Comparison of ENCODE assay signal across 9 cellular contexts in genomic region chr2:21043744-21044532, GRCh38. TPM values are rescaled to one million over a fixed set of nuclear protein-coding genes. Genes with fewer than 3 reads are reported as not detected.
A peak's percentile ranks its signal among the peaks of the same experiment; 100 is the strongest.
DNase-seq lines count a peak whose midpoint lies in the region; ATAC-seq and TF ChIP-seq lines count a peak whose summit lies in the region.
"Had no signal": no experiment of that assay in that cellular context is flagged by ENCODE, and none has a peak within 500 bp of the region (broad histone marks: within the 10 kb centered on the region; RNA-seq: fewer than 3 reads in every experiment).

Gene APOB, minus strand, starts transcription at chr2:21044073. Its CDS starts 128 bp downstream, at chr2:21043945.

- no peak for ATAC-seq in SK-N-SH treated with all-trans-retinoic acid at 6 μM for 48 hours
- ATAC-seq in GM18907 (IDR thresholded peaks at IDR 0.05; ENCODE audit: unreplicated experiment), result no peak
- no peak for ATAC-seq in HG03378 (IDR thresholded peaks at IDR 0.05; ENCODE audit: unreplicated experiment)

- in situ Hi-C loops in KBM-7 (cut with MboI; ENCODE audit: low pct_unique_long_range_greater_than_20kb, low sequenced_read_pairs), result loop anchor here (10.0 kb wide), 1 partner anchor 71 kb away; no protein-coding TSS in a partner anchor

- peak; percentile 27 for DNase-seq in SK-N-SH
- peak; percentile 77 for DNase-seq in ecto neural progenitor cell (ENCODE audit: low spot score)
- DNase-seq in mesendoderm, result peak; percentile 75
- peak in 1 of 2 donors; percentile 70 for DNase-seq in tibial artery
- DNase-seq in KBM-7, result no peak
- DNase-seq: stimulated activated CD4-positive, alpha-beta T cell treated with anti-CD3 and anti-CD28 coated beads, Interleukin-12 subunit alpha, Interleukin-12 subunit beta, amount 100 ng/mL, for 4 hours had no signal

- no peak within 1 kb of the TSS for H3K18ac ChIP-seq in mesendoderm (ENCODE audit: low read length)

- no peaks in the 10 kb centered on the region for H3K79me1 ChIP-seq in mesendoderm (ENCODE audit: low read length)

- peak within 1 kb of the TSS; percentile 71 for H3K56ac ChIP-seq in mesendoderm (ENCODE audit: low read length)

- TF ChIP-seq CTCF in SK-N-SH (IDR thresholded peaks at IDR 0.05) (no peak), tibial artery (IDR thresholded peaks at IDR 0.05) (no peak)

- H4K8ac ChIP-seq in mesendoderm (ENCODE audit: low read depth, low read length), result no peak within 1 kb of the TSS

- no peak within 1 kb of the TSS for H3K4ac ChIP-seq in mesendoderm (ENCODE audit: low read depth, low read length)

- CTCF ChIA-PET in SK-N-SH (lab: Yijun Ruan, JAX), result interaction anchor here (0.6 to 9.3 kb wide), 24 partner anchors 10 to 629 kb away, joined by 3 to 315 read pairs (median 8); partner anchors contain the start of gene TDRD15

- H3K9ac ChIP-seq in SK-N-SH (no peak within 1 kb of the TSS), mesendoderm (ENCODE audit: low read length) (peak within 1 kb of the TSS; percentile 14)

- no peaks in the 10 kb centered on the region for H3K9me2 ChIP-seq in SK-N-SH

- H3K4me2 ChIP-seq in SK-N-SH, result no peak within 1 kb of the TSS
- H3K4me2 ChIP-seq in mesendoderm (ENCODE audit: low read length), result peak within 1 kb of the TSS; percentile 70

- no peak within 1 kb of the TSS for H2AK5ac ChIP-seq in mesendoderm (ENCODE audit: low read length)

- H4K5ac ChIP-seq in mesendoderm (ENCODE audit: low read length), result no peak within 1 kb of the TSS

- WGBS in SK-N-SH (ENCODE audit: low lambda C conversion rate), result 75% methylated on average over 18 of the region's 51 CpGs
- WGBS in mesendoderm (ENCODE audit: extremely low coverage, insufficient coverage, low lambda C conversion rate), result no CpG with 5 or more reads among the region's 51 CpGs

- intact Hi-C loops in tibial artery (cut with DNase I; ENCODE audit: low total_unique reads), result loop anchor here (2.0 to 10.0 kb wide), 3 partner anchors 75 to 379 kb away; partner anchors contain the start of gene GDF7

- H3K9me3 ChIP-seq in SK-N-SH, result no peaks in the 10 kb centered on the region
- H3K9me3 ChIP-seq in tibial artery, result no peaks in the 10 kb centered on the region

- H3K27me3 ChIP-seq in SK-N-SH (ENCODE audit: insufficient read depth) (no peaks in the 10 kb centered on the region; the same call in 1 of the 2 replicates), mesendoderm (ENCODE audit: insufficient read depth, low read length, poor library complexity) (no peaks in the 10 kb centered on the region), tibial artery (no peaks in the 10 kb centered on the region)

- POLR2A ChIA-PET in SK-N-SH (lab: Yijun Ruan, JAX), result no interaction called here

- no peaks in the 10 kb centered on the region for H3F3A ChIP-seq in SK-N-SH (replicated peaks; ENCODE audit: insufficient read depth)

- H3K27ac ChIP-seq in SK-N-SH (ENCODE audit: low read depth in 2 of 2, low read length in 1 of 2) (no peak within 1 kb of the TSS), mesendoderm (ENCODE audit: low read depth, low read length) (no peak within 1 kb of the TSS), tibial artery (peak within 1 kb of the TSS; percentile 74 to 89)

- H3K4me3 ChIP-seq in SK-N-SH (ENCODE audit: low read depth in 2 of 2, low read length in 1 of 2) (peak within 1 kb of the TSS in 1 of 2 experiments; percentile 41; a peak in 1 of 4 replicates), mesendoderm (ENCODE audit: low read length) (peak within 1 kb of the TSS; percentile 32), tibial artery (peak within 1 kb of the TSS; percentile 36 to 40)

- H3K79me2 ChIP-seq in SK-N-SH (ENCODE audit: insufficient read depth) (no peaks in the 10 kb centered on the region), mesendoderm (ENCODE audit: control insufficient read depth, insufficient read depth, low read length) (no peaks in the 10 kb centered on the region)

- H3K23ac ChIP-seq in mesendoderm (ENCODE audit: low read length), result no peak within 1 kb of the TSS

- no peak within 1 kb of the TSS for H2AFZ ChIP-seq in SK-N-SH (ENCODE audit: low read depth)

- H3K4me1 ChIP-seq in SK-N-SH (ENCODE audit: control insufficient read depth in 1 of 2, insufficient read depth in 2 of 2, low read depth in 1 of 2, low read length in 1 of 2) (peaks cover 0 to 23% of the 10 kb centered on the region in 2 experiments; a peak in 2 of 4 replicates), mesendoderm (ENCODE audit: control insufficient read depth, low read depth, low read length) (no peaks in the 10 kb centered on the region), tibial artery (peaks cover 0 to 37% (median 23%) of the 10 kb centered on the region in 4 donors)

- no peak within 1 kb of the TSS for H2BK15ac ChIP-seq in mesendoderm (replicated peaks; ENCODE audit: low read depth)

- H2BK5ac ChIP-seq in mesendoderm (ENCODE audit: low read length), result no peak within 1 kb of the TSS

- no peaks in the 10 kb centered on the region for H3K36me3 ChIP-seq in SK-N-SH (replicated peaks in 1 of 2; ENCODE audit: control insufficient read depth in 1 of 2, insufficient read depth in 2 of 2, low read length in 1 of 2)
- H3K36me3 ChIP-seq in mesendoderm (ENCODE audit: control insufficient read depth, insufficient read depth, low read length), result no peaks in the 10 kb centered on the region
- H3K36me3 ChIP-seq in tibial artery, result no peaks in the 10 kb centered on the region

- H2BK120ac ChIP-seq in mesendoderm (ENCODE audit: low read depth, low read length), result no peak within 1 kb of the TSS

- H4K20me1 ChIP-seq in SK-N-SH (ENCODE audit: insufficient read depth), result no peaks in the 10 kb centered on the region

- no peak for TF ChIP-seq RAD21 in SK-N-SH (IDR thresholded peaks at IDR 0.05; ENCODE audit: low read length)

- TF ChIP-seq EP300 in SK-N-SH (IDR thresholded peaks at IDR 0.05; ENCODE audit: borderline replicate concordance in 1 of 2, low read depth in 1 of 2, low read length in 1 of 2), result no peak

TF ChIP-seq in SK-N-SH, 30 proteins besides CTCF, POLR2A, EP300 and RAD21:
- TF ChIP-seq, protein P1, sequence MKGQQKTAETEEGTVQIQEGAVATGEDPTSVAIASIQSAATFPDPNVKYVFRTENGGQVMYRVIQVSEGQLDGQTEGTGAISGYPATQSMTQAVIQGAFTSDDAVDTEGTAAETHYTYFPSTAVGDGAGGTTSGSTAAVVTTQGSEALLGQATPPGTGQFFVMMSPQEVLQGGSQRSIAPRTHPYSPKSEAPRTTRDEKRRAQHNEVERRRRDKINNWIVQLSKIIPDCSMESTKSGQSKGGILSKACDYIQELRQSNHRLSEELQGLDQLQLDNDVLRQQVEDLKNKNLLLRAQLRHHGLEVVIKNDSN (IDR thresholded peaks at IDR 0.05; ENCODE audit: borderline replicate concordance, low read depth), result no peak
- no peak for TF ChIP-seq YY1 (IDR thresholded peaks at IDR 0.05; ENCODE audit: low read depth)

TF ChIP-seq in SK-N-SH treated with all-trans-retinoic acid at 6 μM for 48 hours, 23 proteins besides CTCF, POLR2A, EP300 and RAD21:
- no peak for TF ChIP-seq SNAI2 (CRISPR knock-in tag; IDR thresholded peaks at IDR 0.05)
- TF ChIP-seq, protein P2, sequence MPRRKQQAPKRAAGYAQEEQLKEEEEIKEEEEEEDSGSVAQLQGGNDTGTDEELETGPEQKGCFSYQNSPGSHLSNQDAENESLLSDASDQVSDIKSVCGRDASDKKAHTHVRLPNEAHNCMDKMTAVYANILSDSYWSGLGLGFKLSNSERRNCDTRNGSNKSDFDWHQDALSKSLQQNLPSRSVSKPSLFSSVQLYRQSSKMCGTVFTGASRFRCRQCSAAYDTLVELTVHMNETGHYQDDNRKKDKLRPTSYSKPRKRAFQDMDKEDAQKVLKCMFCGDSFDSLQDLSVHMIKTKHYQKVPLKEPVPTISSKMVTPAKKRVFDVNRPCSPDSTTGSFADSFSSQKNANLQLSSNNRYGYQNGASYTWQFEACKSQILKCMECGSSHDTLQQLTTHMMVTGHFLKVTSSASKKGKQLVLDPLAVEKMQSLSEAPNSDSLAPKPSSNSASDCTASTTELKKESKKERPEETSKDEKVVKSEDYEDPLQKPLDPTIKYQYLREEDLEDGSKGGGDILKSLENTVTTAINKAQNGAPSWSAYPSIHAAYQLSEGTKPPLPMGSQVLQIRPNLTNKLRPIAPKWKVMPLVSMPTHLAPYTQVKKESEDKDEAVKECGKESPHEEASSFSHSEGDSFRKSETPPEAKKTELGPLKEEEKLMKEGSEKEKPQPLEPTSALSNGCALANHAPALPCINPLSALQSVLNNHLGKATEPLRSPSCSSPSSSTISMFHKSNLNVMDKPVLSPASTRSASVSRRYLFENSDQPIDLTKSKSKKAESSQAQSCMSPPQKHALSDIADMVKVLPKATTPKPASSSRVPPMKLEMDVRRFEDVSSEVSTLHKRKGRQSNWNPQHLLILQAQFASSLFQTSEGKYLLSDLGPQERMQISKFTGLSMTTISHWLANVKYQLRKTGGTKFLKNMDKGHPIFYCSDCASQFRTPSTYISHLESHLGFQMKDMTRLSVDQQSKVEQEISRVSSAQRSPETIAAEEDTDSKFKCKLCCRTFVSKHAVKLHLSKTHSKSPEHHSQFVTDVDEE (CRISPR knock-in tag; IDR thresholded peaks at IDR 0.05), result no peak

RNA-seq across cellular contexts. Expression of gene APOB, which starts in this region (rescaled TPM):
- polyA plus RNA-seq in SK-N-SH (2012; rRNA removed), result not detected in 2 replicates
- polyA plus RNA-seq in SK-N-SH (2012; cell fraction: cytosol; rRNA removed), result under 0.01 TPM in 1 of 2 replicates, not detected in the other
- under 0.01 TPM in 1 of 2 replicates, not detected in the other for polyA plus RNA-seq in SK-N-SH (2012; cell fraction: nucleus; rRNA removed)
- polyA plus RNA-seq in mesendoderm (2013, experiment 1 of 2), result 0.10 TPM
- 0.11 TPM for polyA plus RNA-seq in mesendoderm (2013, experiment 2 of 2)

Comparison
In these comparisons a context has a peak if more than half of its experiments do, and no peak if none do; other contexts are left out.
1. Peak in DNase-seq in SK-N-SH; RNA of the gene not detected or under 1 TPM.
2. H3K27ac ChIP-seq: peak in tibial artery (2 of 2); none in SK-N-SH (0 of 2) and mesendoderm (single experiment).